In genomic region chr3:159221335-159221734, GRCh38 we compare ENCODE assay signal across 6 cellular contexts.
"Had no signal": no experiment of that assay in that cellular context is flagged by ENCODE, and none has a peak within 500 bp of the region (broad histone marks: within the 10 kb centered on the region; RNA-seq: fewer than 3 reads in every experiment).

No MANE protein-coding gene starts in this region.

- H3K4me3 ChIP-seq: K562 had no signal

- H3K4me3 Mint-ChIP-seq: IgD-negative memory B cell had no signal

- H3K27ac Mint-ChIP-seq: IgD-negative memory B cell had no signal

- H3K27ac ChIP-seq: HL-60 had no signal

- H3K9me3 Mint-ChIP-seq: IgD-negative memory B cell had no signal

- DNase-seq: IMR-90, KBM-7 had no signal

- ATAC-seq: HepG2, K562 had no signal

- H3K36me3 Mint-ChIP-seq: IgD-negative memory B cell had no signal
